8 cellular contexts compared by ENCODE assay signal in the genomic region with DNA sequence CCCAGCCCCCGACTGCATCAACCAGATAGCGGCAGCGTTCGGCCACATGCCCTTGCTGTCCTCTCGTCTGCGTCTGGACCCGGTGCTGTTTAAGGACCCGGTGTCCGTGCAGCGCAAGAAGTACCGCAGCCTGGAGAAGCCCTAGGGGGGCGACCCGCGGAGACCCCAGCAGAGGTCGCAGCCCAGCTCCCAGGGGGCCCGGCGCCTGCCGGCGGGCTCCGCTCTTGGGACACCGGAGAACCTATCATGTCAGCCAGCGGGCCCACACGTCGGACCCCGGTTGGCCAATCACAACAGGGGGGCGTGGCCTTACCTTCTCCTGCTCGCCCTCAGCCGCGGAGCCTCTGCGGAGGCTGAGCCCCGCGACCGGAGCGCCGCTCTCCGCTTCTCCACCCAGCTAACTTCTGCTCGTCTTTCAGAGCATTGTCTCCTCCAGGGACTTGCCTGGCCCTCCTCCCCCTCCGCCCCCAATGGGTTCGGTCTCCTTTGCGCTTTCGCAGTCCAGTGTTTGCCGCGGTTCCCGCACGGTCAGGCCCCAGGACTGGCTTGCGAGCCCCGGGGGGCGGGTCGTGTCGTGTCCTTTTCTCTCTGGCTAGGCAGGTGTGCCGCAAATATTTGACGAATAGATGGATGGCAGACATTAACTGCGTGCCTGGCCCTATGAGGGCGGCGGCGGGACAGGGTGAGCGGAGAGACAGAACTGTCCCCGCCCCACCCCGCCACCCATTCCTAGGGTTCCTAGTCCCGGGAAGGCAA. TPM values are rescaled to one million over a fixed set of nuclear protein-coding genes. Genes with fewer than 3 reads are reported as not detected.
DNase-seq lines count a peak whose midpoint lies in the region; ATAC-seq and TF ChIP-seq lines count a peak whose summit lies in the region.

No MANE protein-coding gene starts in this region.

- DNase-seq in GM10266 (ENCODE audit: extremely low spot score) (peak; percentile 96), NCI-H1436 (lab: John Stamatoyannopoulos, UW) (peak; percentile 94), T-helper 1 cell (peak; percentile 88 to 93 (median 91)), amniotic stem cell (lab: John Stamatoyannopoulos, UW) (peak; percentile 91), left cardiac atrium (peak; percentile 96), posterior vena cava (ENCODE audit: low spot score) (peak; percentile 97), upper lobe of left lung (peak; percentile 96 to 99)

- no peaks in the 10 kb centered on the region for H3K36me3 ChIP-seq in upper lobe of left lung

- ATAC-seq in HG02763 (IDR thresholded peaks at IDR 0.05; ENCODE audit: unreplicated experiment): peak; percentile 74
- ATAC-seq in left cardiac atrium: peak; percentile 95 to 97
- ATAC-seq in upper lobe of left lung (ENCODE audit: low FRiP score in 2 of 2): peak; percentile 96 to 98

- TF ChIP-seq CTCF in GM10266 (IDR thresholded peaks at IDR 0.05; ENCODE audit: control insufficient read depth, insufficient read depth, low read depth, missing control alignments) (no peak), upper lobe of left lung (IDR thresholded peaks at IDR 0.05) (peak in 1 of 6 experiments; percentile 12)

- H3K4me3 ChIP-seq in upper lobe of left lung: peak overlapping the region; percentile 54 to 90 (median 80)

- H3K27ac ChIP-seq in upper lobe of left lung: peak overlapping the region; percentile 41 to 85 (median 82)

- 0 to 2% methylated on average over 34 to 38 of the region's 60 CpGs for WGBS in upper lobe of left lung, 2 donors

- H3K9me3 ChIP-seq in upper lobe of left lung: no peaks in the 10 kb centered on the region

- no peak for TF ChIP-seq EP300 in upper lobe of left lung (IDR thresholded peaks at IDR 0.05)

- peaks cover 0 to 3% (median 0%) of the 10 kb centered on the region in 4 donors for H3K27me3 ChIP-seq in upper lobe of left lung

- H3K4me1 ChIP-seq in upper lobe of left lung: peaks cover 12 to 18% (median 13%) of the 10 kb centered on the region in 4 donors

- intact Hi-C loops in left cardiac atrium (cut with DNase I): loop anchor here (1.0 to 10.0 kb wide), 4 partner anchors 67 to 199 kb away; partner anchors contain the start of gene CEP85 (in 1 of the 2)
- intact Hi-C loops in posterior vena cava (cut with DNase I): loop anchor here (10.0 kb wide), 1 partner anchor 109 kb away; no protein-coding TSS in a partner anchor

- TF ChIP-seq POLR2A in upper lobe of left lung (IDR thresholded peaks at IDR 0.05): peak in 3 of 4 donors; percentile 48 to 83 (median 77)

RNA-seq across cellular contexts. Expression of gene SLC30A2, which starts 10.5 kb away (rescaled TPM):
- total RNA-seq in left cardiac atrium (1 to 10 TPM in 1 of 2 donors, under 1 TPM in 1; 0.32 to 1.0 TPM), posterior vena cava (not detected), upper lobe of left lung (under 1 TPM in 3 of 6 donors, not detected in 3; 0.09 to 0.27 (median 0.15) TPM)

RNA-seq across cellular contexts. Expression of gene EXTL1, which starts 13.8 kb away (rescaled TPM):
- total RNA-seq in left cardiac atrium (1 to 10 TPM; 1.3 to 3.2 TPM), posterior vena cava (1 to 10 TPM in 1 of 2 donors, not detected in 1; 1.7 TPM), upper lobe of left lung (under 1 TPM in 3 of 6 donors, not detected in 3; under 0.01 to 0.24 (median 0.20) TPM)

RNA-seq across cellular contexts. Expression of gene TRIM63, which starts 32.0 kb away (rescaled TPM):
- total RNA-seq in left cardiac atrium: 100 to 1,000 TPM; 101 to 219 TPM
- 1 to 10 TPM in 1 of 2 donors, under 1 TPM in 1; 0.29 to 1.2 TPM for total RNA-seq in posterior vena cava
- under 1 TPM in 3 of 6 donors, not detected in 3; 0.26 to 0.61 (median 0.34) TPM for total RNA-seq in upper lobe of left lung

RNA-seq across cellular contexts. Expression of gene PAFAH2, which starts 37.5 kb away (rescaled TPM):
- total RNA-seq in left cardiac atrium (1 to 10 TPM; 5.5 to 6.8 TPM), posterior vena cava (1 to 10 TPM; 7.2 to 7.7 TPM), upper lobe of left lung (10 to 100 TPM; 12.6 to 20.1 (median 15.1) TPM)

Comparison
In these comparisons a context has a peak if more than half of its experiments do, and no peak if none do; other contexts are left out.
1. Peak in every context shown above with its lines: DNase-seq, ATAC-seq, H3K4me3 ChIP-seq and H3K27ac ChIP-seq.
2. RNA of gene TRIM63, which starts 32.0 kb away (total RNA-seq): 101 to 219 TPM in left cardiac atrium; 0.29 to 1.2 TPM in posterior vena cava and 0.26 to 0.61 TPM in upper lobe of left lung; every median in the first group is over 10 times any median in the second.